ENCODE assay signal across 15 cellular contexts in the genomic region with DNA sequence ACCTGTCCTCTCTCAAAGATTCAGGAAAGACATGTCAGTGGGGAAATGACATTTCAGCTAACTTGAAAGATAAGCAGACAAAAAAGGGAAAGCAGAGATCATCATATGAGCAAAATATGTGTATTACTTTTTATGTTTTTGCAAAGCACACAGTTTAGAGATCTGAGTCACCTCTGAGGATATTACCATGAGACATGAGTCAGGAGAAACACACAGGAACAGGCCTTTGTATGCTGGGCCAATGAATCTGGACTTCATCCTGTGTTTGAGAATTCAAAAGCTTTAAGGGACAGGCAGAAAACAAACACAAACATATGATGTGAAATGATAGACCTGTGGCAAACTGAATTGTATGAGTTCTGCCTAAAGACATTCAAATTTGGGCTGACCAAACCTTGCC.
DNase-seq lines count a peak whose midpoint lies in the region; ATAC-seq and TF ChIP-seq lines count a peak whose summit lies in the region.
"Had no signal": no experiment of that assay in that cellular context is flagged by ENCODE, and none has a peak within 500 bp of the region (broad histone marks: within the 10 kb centered on the region; RNA-seq: fewer than 3 reads in every experiment).

No MANE protein-coding gene starts in this region.

- H2BK5ac ChIP-seq in IMR-90 (ENCODE audit: low read depth, low read length, poor library complexity, severe bottlenecking): peak overlapping the region; percentile 23

- 0 out of 2 replicates have a peak, but pooled peaks cover 8% of the 10 kb centered on the region for H3K36me3 ChIP-seq in IMR-90 (ENCODE audit: control insufficient read depth, insufficient read depth, low read length)
- no peaks in the 10 kb centered on the region for H3K36me3 ChIP-seq in kidney epithelial cell (ENCODE audit: control insufficient read depth, insufficient read depth, low read length)
- H3K36me3 ChIP-seq: colonic mucosa, right atrium auricular region, SJCRH30 had no signal

- peak overlapping the region; percentile 63; the same call in 1 of the 2 replicates for H3K27ac ChIP-seq in IMR-90 (ENCODE audit: insufficient read depth, low read length)
- H3K27ac ChIP-seq: colonic mucosa, right atrium auricular region, SJCRH30 had no signal

- no peaks in the 10 kb centered on the region for H3K9me3 ChIP-seq in IMR-90 (ENCODE audit: control insufficient read depth, insufficient read depth, low read length)
- H3K9me3 ChIP-seq: colonic mucosa had no signal

- ATAC-seq in IMR-90 (ENCODE audit: low read depth) (peak; percentile 99), HG02588 (IDR thresholded peaks at IDR 0.05; ENCODE audit: unreplicated experiment) (no peak), HG03045 (IDR thresholded peaks at IDR 0.05; ENCODE audit: unreplicated experiment) (no peak)
- no peak for ATAC-seq in activated CD4-positive, CD25-positive, alpha-beta regulatory T cell treated with anti-CD3 and anti-CD28 coated beads, Interleukin-2, amount 50 U/mL, for 24 hours
- ATAC-seq: CD8-positive, alpha-beta T cell had no signal

- dilution Hi-C loops in IMR-90 (cut with HindIII; ENCODE audit: low sequenced_read_pairs, unreplicated experiment): no loop called here

- DNase-seq in AG09309 (ENCODE audit: low read depth) (peak; percentile 8), IMR-90 (peak; percentile 87), cardiac fibroblast (ENCODE audit: low read depth in 2 of 2) (peak; percentile 48 to 85), kidney epithelial cell (ENCODE audit: low read depth) (peak; percentile 18), COR-L47 (lab: John Stamatoyannopoulos, UW) (no peak)
- DNase-seq: activated CD4-positive, alpha-beta T cell treated with anti-CD3 and anti-CD28 coated beads for 1 hour; activated gamma-delta T cell treated with Interleukin-2 at 50 U/mL for 16 hours; CD8-positive, alpha-beta T cell; colonic mucosa; NCI-H526; SJCRH30 had no signal

- H4K20me1 ChIP-seq in IMR-90 (ENCODE audit: insufficient read depth, low read length): no peaks in the 10 kb centered on the region

- H4K5ac ChIP-seq in IMR-90 (ENCODE audit: low read depth, low read length): peak overlapping the region; percentile 64; the same call in 1 of the 2 replicates

- TF ChIP-seq CTCF in AG09309 (IDR thresholded peaks at IDR 0.05; ENCODE audit: control insufficient read depth, insufficient read depth, low read depth, low read length, missing control alignments) (no peak), IMR-90 (conservative IDR thresholded peaks at IDR 0.05; ENCODE audit: low read depth, low read length) (no peak), cardiac fibroblast (IDR thresholded peaks at IDR 0.05; ENCODE audit: low read depth, low read length) (no peak), kidney epithelial cell (IDR thresholded peaks at IDR 0.05; ENCODE audit: insufficient read depth, low read length, poor library complexity, severe bottlenecking) (no peak)

- no peak overlapping the region for H3K4me3 ChIP-seq in AG09309 (ENCODE audit: control insufficient read depth, low read depth, low read length)
- H3K4me3 ChIP-seq in IMR-90 (ENCODE audit: insufficient read depth, low read depth, low read length): no peak overlapping the region
- no peak overlapping the region for H3K4me3 ChIP-seq in cardiac fibroblast (replicated peaks in 1 of 2; ENCODE audit: low read depth in 2 of 2, low read length in 2 of 2)
- H3K4me3 ChIP-seq in kidney epithelial cell (ENCODE audit: low read depth, low read length): no peak overlapping the region
- H3K4me3 ChIP-seq: colonic mucosa, right atrium auricular region, SJCRH30 had no signal

- intact Hi-C loops in IMR-90 (cut with micrococcal nuclease): no loop called here

- 0 out of 3 replicates have a peak overlapping the region, but pooled peaks have one; percentile 37 for H2BK15ac ChIP-seq in IMR-90 (ENCODE audit: low read depth, low read length)

- H3K18ac ChIP-seq in IMR-90 (ENCODE audit: low read depth, low read length): peak overlapping the region; percentile 9; the same call in 1 of the 2 replicates

- H2AK5ac ChIP-seq in IMR-90 (ENCODE audit: low read depth, low read length): no peak overlapping the region

- CTCF ChIA-PET in IMR-90 (lab: Yijun Ruan, JAX): no interaction called here

- no peak overlapping the region for H3K56ac ChIP-seq in IMR-90 (ENCODE audit: extremely low read depth, insufficient read depth, low read length)

- POLR2A ChIA-PET in IMR-90 (lab: Charles Lee; ENCODE audit: unreplicated experiment): no interaction called here

- no peak overlapping the region for H2AK9ac ChIP-seq in IMR-90 (replicated peaks; ENCODE audit: low read depth, low read length, poor library complexity)

- peak overlapping the region; percentile 42 for H2BK120ac ChIP-seq in IMR-90 (ENCODE audit: low read depth, low read length)

- H3K4ac ChIP-seq in IMR-90 (ENCODE audit: low read depth, low read length): 0 out of 2 replicates have a peak overlapping the region, but pooled peaks have one; percentile 27

- H3K4me1 ChIP-seq in IMR-90 (ENCODE audit: control insufficient read depth, insufficient read depth, low read length): peaks cover 3% of the 10 kb centered on the region
- H3K4me1 ChIP-seq: colonic mucosa, right atrium auricular region, SJCRH30 had no signal

- in situ Hi-C loops in IMR-90 (cut with MboI; ENCODE audit: low sequenced_read_pairs): no loop called here

- no peak for TF ChIP-seq POLR2A in IMR-90 (IDR thresholded peaks at IDR 0.05; ENCODE audit: low read depth, low read length)

- no peak overlapping the region for H2BK20ac ChIP-seq in IMR-90 (ENCODE audit: low read depth, low read length)

- TF ChIP-seq RAD21 in IMR-90 (IDR thresholded peaks at IDR 0.05; ENCODE audit: low read length): no peak

- no peak overlapping the region for H4K91ac ChIP-seq in IMR-90 (ENCODE audit: insufficient read depth, low read depth, low read length)

- no peaks in the 10 kb centered on the region for H3K27me3 ChIP-seq in IMR-90 (ENCODE audit: control insufficient read depth, insufficient read depth, low read length)
- H3K27me3 ChIP-seq in kidney epithelial cell (ENCODE audit: control insufficient read depth, insufficient read depth, low read length): no peaks in the 10 kb centered on the region
- H3K27me3 ChIP-seq: colonic mucosa, right atrium auricular region, SJCRH30 had no signal

- H3K9ac ChIP-seq in IMR-90 (ENCODE audit: low read depth, low read length): no peak overlapping the region; the same call in 1 of the 2 replicates

- peak overlapping the region; percentile 10; the same call in 1 of the 2 replicates for H3K4me2 ChIP-seq in IMR-90 (ENCODE audit: low read depth, low read length)

- peak overlapping the region in 1 of 2 experiments; percentile 37; a peak in 1 of 4 replicates for H4K8ac ChIP-seq in IMR-90 (ENCODE audit: low read depth in 2 of 2, low read length in 2 of 2)

- peaks cover 0 to 6% of the 10 kb centered on the region in 2 experiments; a peak in 1 of 4 replicates for H3K79me1 ChIP-seq in IMR-90 (ENCODE audit: low read depth in 1 of 2, low read length in 2 of 2)

- BruUV-seq in IMR-90 (replicated peaks; lab: Mats Ljungman, UMichigan): no TSS peak

- H2AFZ ChIP-seq in IMR-90 (replicated peaks; ENCODE audit: low read length, poor library complexity): peak overlapping the region; percentile 16

- H3K23ac ChIP-seq in IMR-90 (ENCODE audit: low read depth, low read length): no peak overlapping the region; the same call in 1 of the 2 replicates

- H3K9me1 ChIP-seq in IMR-90 (ENCODE audit: insufficient read depth, low read length): peaks cover 6% of the 10 kb centered on the region

- H3K14ac ChIP-seq in IMR-90 (replicated peaks; ENCODE audit: low read depth, low read length): peak overlapping the region; percentile 65; the same call in 1 of the 2 replicates

TF ChIP-seq in IMR-90, 13 proteins besides CTCF, POLR2A, EP300 and RAD21:
- TF ChIP-seq, protein P1, sequence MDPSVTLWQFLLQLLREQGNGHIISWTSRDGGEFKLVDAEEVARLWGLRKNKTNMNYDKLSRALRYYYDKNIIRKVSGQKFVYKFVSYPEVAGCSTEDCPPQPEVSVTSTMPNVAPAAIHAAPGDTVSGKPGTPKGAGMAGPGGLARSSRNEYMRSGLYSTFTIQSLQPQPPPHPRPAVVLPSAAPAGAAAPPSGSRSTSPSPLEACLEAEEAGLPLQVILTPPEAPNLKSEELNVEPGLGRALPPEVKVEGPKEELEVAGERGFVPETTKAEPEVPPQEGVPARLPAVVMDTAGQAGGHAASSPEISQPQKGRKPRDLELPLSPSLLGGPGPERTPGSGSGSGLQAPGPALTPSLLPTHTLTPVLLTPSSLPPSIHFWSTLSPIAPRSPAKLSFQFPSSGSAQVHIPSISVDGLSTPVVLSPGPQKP (IDR thresholded peaks at IDR 0.05; ENCODE audit: borderline replicate concordance, low read depth, low read length): no peak
- TF ChIP-seq RCOR1 (IDR thresholded peaks at IDR 0.05; ENCODE audit: insufficient replicate concordance, low read length) (no peak), MAFK (IDR thresholded peaks at IDR 0.05; ENCODE audit: low read depth, low read length) (peak; percentile 74), NFE2L2 (IDR thresholded peaks at IDR 0.05; ENCODE audit: low read depth, low read length) (peak; percentile 36; the same call in 1 of the 2 replicates), FOS (IDR thresholded peaks at IDR 0.05; ENCODE audit: low read depth, low read length) (peak; percentile 58), CEBPB (IDR thresholded peaks at IDR 0.05; ENCODE audit: low read depth, low read length) (no peak)
TF ChIP-seq in IMR-90: peak in this region for 3.
